8 cellular contexts compared by ENCODE assay signal in the genomic region with DNA sequence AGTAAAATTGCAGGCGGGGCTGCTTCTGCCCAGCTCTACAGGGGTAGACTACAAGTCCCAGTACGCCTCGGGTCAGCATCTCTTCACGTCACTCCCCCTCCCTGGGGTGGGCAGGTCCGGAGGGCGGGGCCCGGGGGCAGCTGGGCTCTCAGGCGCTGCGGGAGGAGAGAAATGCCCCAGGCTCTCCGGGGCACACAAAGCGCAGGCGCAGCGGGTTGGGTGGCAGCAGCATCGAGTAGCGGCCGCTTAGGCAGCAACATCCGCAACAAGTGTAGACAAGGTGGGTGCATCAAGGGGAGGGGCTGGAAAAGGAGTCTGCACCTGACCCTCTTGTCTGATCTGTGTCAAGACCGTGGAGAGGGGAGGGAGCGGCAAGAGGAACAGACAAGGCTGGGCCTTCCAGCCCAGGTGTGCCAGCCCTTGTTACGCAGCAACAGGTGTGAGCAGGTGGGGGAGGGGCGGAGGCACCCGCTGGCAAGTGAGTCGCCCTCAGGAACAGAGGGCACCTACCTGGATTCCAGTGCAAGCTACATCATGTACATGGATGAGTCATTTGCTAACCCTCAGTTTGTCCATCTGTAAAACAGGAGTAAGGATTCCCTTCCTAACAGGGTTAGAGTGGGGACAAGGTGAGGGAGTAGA. TPM values are rescaled to one million over a fixed set of nuclear protein-coding genes. Genes with fewer than 3 reads are reported as not detected.
DNase-seq lines count a peak whose midpoint lies in the region; ATAC-seq, FAIRE-seq and TF ChIP-seq lines count a peak whose summit lies in the region.

No MANE protein-coding gene starts in this region.

- H3K27ac ChIP-seq in heart left ventricle = peak overlapping the region in 1 of 12 donors; percentile 15
- H3K27ac ChIP-seq in transverse colon = peak overlapping the region in 2 of 4 donors; percentile 46 to 54

- DNase-seq in D341Med (ENCODE audit: low spot score) (peak; percentile 48), H54 (ENCODE audit: insufficient read length, low spot score) (peak; percentile 94), NCI-H1092 (lab: John Stamatoyannopoulos, UW) (peak; percentile 91), T follicular helper cell (ENCODE audit: low read depth) (peak; percentile 88), heart left ventricle (peak; percentile 89 to 94 (median 93)), progenitor cell of endocrine pancreas (ENCODE audit: low spot score, unreplicated experiment) (peak; percentile 77), transverse colon (peak; percentile 94)
- DNase-seq in activated naive CD8-positive, alpha-beta T cell treated with anti-CD3 and anti-CD28 coated beads, Interleukin-2, amount 50 U/mL, for 24 hours = peak; percentile 89

- H3K4me1 ChIP-seq in heart left ventricle (peaks cover 0 to 24% (median 6%) of the 10 kb centered on the region in 12 donors), transverse colon (peaks cover 0 to 5% (median 2%) of the 10 kb centered on the region in 4 donors)

- H3K9me3 Mint-ChIP-seq in activated naive CD8-positive, alpha-beta T cell treated with anti-CD3 and anti-CD28 coated beads, Interleukin-2, amount 50 U/mL, for 24 hours = no peaks in the 10 kb centered on the region
- no peaks in the 10 kb centered on the region for H3K9me3 Mint-ChIP-seq in progenitor cell of endocrine pancreas (ENCODE audit: low read depth)

- H3K27ac Mint-ChIP-seq in activated naive CD8-positive, alpha-beta T cell treated with anti-CD3 and anti-CD28 coated beads, Interleukin-2, amount 50 U/mL, for 24 hours = no peak overlapping the region
- H3K27ac Mint-ChIP-seq in progenitor cell of endocrine pancreas = peak overlapping the region; percentile 93

- WGBS in heart left ventricle, 4 donors = 14 to 19% (median 15%) methylated on average over 17 to 23 of the region's 23 CpGs
- 8 to 16% methylated on average over 4 to 23 of the region's 23 CpGs for WGBS in transverse colon (ENCODE audit: low coverage in 1 of 2), 2 donors

- no peaks in the 10 kb centered on the region for H3K36me3 ChIP-seq in heart left ventricle
- no peaks in the 10 kb centered on the region for H3K36me3 ChIP-seq in transverse colon

- TF ChIP-seq EP300 in transverse colon (IDR thresholded peaks at IDR 0.05; ENCODE audit: low read depth) = no peak

- peaks cover 0 to 11% (median 0%) of the 10 kb centered on the region in 9 donors for H3K27me3 ChIP-seq in heart left ventricle
- H3K27me3 ChIP-seq in transverse colon = no peaks in the 10 kb centered on the region

- peak; percentile 36 for FAIRE-seq in H54 (lab: Jason Lieb, UNC)

- ATAC-seq in activated naive CD8-positive, alpha-beta T cell treated with anti-CD3 and anti-CD28 coated beads, Interleukin-2, amount 50 U/mL, for 24 hours = peak; percentile 100
- ATAC-seq in heart left ventricle = peak; percentile 96 to 99 (median 98)

- peak overlapping the region; percentile 69 for H3K4me3 Mint-ChIP-seq in activated naive CD8-positive, alpha-beta T cell treated with anti-CD3 and anti-CD28 coated beads, Interleukin-2, amount 50 U/mL, for 24 hours
- peak overlapping the region; percentile 79 for H3K4me3 Mint-ChIP-seq in progenitor cell of endocrine pancreas (ENCODE audit: low read depth)

- intact Hi-C loops in heart left ventricle (cut with DNase I) (no loop called here), transverse colon (cut with DNase I; ENCODE audit: low total_unique reads) (no loop called here)

- H3K27me3 Mint-ChIP-seq in activated naive CD8-positive, alpha-beta T cell treated with anti-CD3 and anti-CD28 coated beads, Interleukin-2, amount 50 U/mL, for 24 hours = no peaks in the 10 kb centered on the region
- H3K27me3 Mint-ChIP-seq in progenitor cell of endocrine pancreas = peaks cover 12% of the 10 kb centered on the region

- TF ChIP-seq CTCF in heart left ventricle (IDR thresholded peaks at IDR 0.05) (no peak), progenitor cell of endocrine pancreas (IDR thresholded peaks at IDR 0.05; ENCODE audit: unreplicated experiment) (no peak), transverse colon (IDR thresholded peaks at IDR 0.05) (no peak)

- TF ChIP-seq POLR2A in H54 (IDR thresholded peaks at IDR 0.05; ENCODE audit: low read depth, low read length) (no peak), heart left ventricle (IDR thresholded peaks at IDR 0.05) (no peak), transverse colon (IDR thresholded peaks at IDR 0.05) (no peak)

- H3K4me1 Mint-ChIP-seq in activated naive CD8-positive, alpha-beta T cell treated with anti-CD3 and anti-CD28 coated beads, Interleukin-2, amount 50 U/mL, for 24 hours = peaks cover 18% of the 10 kb centered on the region
- peaks cover 54% of the 10 kb centered on the region for H3K4me1 Mint-ChIP-seq in progenitor cell of endocrine pancreas (ENCODE audit: low read depth)

- peak overlapping the region in 9 of 12 donors; percentile 15 to 52 (median 39) for H3K4me3 ChIP-seq in heart left ventricle
- H3K4me3 ChIP-seq in transverse colon = peak overlapping the region in 3 of 4 donors; percentile 5 to 36 (median 29)

- H3K36me3 Mint-ChIP-seq in activated naive CD8-positive, alpha-beta T cell treated with anti-CD3 and anti-CD28 coated beads, Interleukin-2, amount 50 U/mL, for 24 hours (ENCODE audit: low read depth) = no peaks in the 10 kb centered on the region
- peaks cover under 1% of the 10 kb centered on the region for H3K36me3 Mint-ChIP-seq in progenitor cell of endocrine pancreas (ENCODE audit: insufficient read depth)

- in situ Hi-C loops in transverse colon (cut with MboI; ENCODE audit: low pct_ligation_motif_present in 1 of 4, low pct_unique_long_range_greater_than_20kb in 1 of 4, low sequenced_read_pairs in 3 of 4) = no loop called here

- H3K9me3 ChIP-seq in heart left ventricle = no peaks in the 10 kb centered on the region
- no peaks in the 10 kb centered on the region for H3K9me3 ChIP-seq in transverse colon

RNA-seq across cellular contexts. Expression of gene PLEKHB1, which starts 1.2 kb away (rescaled TPM):
- 10 to 100 TPM in 6 of 9 donors, 1 to 10 TPM in 3; 5.4 to 36.3 (median 14.5) TPM for total RNA-seq in heart left ventricle
- polyA plus RNA-seq in heart left ventricle = 1 to 10 TPM in 1 of 2 donors, under 1 TPM in 1; 0.82 to 5.9 TPM
- 110 and 117 TPM in 2 replicates for total RNA-seq in progenitor cell of endocrine pancreas
- total RNA-seq in transverse colon = 10 to 100 TPM in 1 of 4 donors, 1 to 10 TPM in 3; 7.2 to 23.5 (median 9.6) TPM

RNA-seq across cellular contexts. Expression of gene FAM168A, which starts 49.7 kb away (rescaled TPM):
- total RNA-seq in heart left ventricle (10 to 100 TPM; 21.1 to 39.1 (median 31.2) TPM), progenitor cell of endocrine pancreas (45.2 and 50.8 TPM in 2 replicates), transverse colon (10 to 100 TPM; 17.5 to 43.4 (median 23.3) TPM)
- 10 to 100 TPM in 1 of 2 donors, 1 to 10 TPM in 1; 9.0 to 20.1 TPM for polyA plus RNA-seq in heart left ventricle
